Comparison of ENCODE assay signal across 18 cellular contexts in the genomic region with DNA sequence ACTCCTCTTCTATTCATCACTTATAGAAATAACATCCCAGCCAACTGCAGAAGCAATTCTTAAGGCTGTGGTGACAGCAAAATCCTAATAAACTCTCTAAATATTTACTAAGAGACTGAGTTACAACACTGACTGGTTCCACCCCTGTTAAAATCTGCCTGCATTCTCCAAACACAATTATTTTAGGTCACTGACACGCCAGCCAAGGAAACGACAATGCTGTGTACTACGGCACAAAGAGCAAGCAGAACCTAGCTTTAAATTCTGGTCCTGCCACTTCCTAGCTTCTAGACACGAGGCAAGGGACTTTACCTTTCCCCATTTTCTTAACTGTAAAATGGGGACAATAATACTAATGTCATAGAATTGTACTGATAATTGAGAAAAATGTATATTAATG. TPM values are rescaled to one million over a fixed set of nuclear protein-coding genes. Genes with fewer than 3 reads are reported as not detected.
DNase-seq lines count a peak whose midpoint lies in the region; ATAC-seq and TF ChIP-seq lines count a peak whose summit lies in the region.
"Had no signal": no experiment of that assay in that cellular context is flagged by ENCODE, and none has a peak within 500 bp of the region (broad histone marks: within the 10 kb centered on the region; RNA-seq: fewer than 3 reads in every experiment).

No MANE protein-coding gene starts in this region.

- no peak for ATAC-seq in gastrocnemius medialis

- H3K27me3 Mint-ChIP-seq in MCF 10A (ENCODE audit: insufficient read depth, unreplicated experiment), result peaks cover 13% of the 10 kb centered on the region
- peaks cover 6 to 15% (median 9%) of the 10 kb centered on the region in 3 donors for H3K27me3 Mint-ChIP-seq in immature natural killer cell (ENCODE audit: low read depth in 3 of 3)
- peaks cover 20% of the 10 kb centered on the region for H3K27me3 Mint-ChIP-seq in type B pancreatic cell

- POLR2A ChIA-PET in MCF 10A (lab: Yijun Ruan, JAX), result interaction anchor here (0.9 to 1.5 kb wide), 3 partner anchors 8 to 47 kb away, joined by 3 to 5 read pairs (median 4); no protein-coding TSS in a partner anchor

- H3K4me1 ChIP-seq in prostate gland (replicated peaks), result peaks cover 20% of the 10 kb centered on the region
- H3K4me1 ChIP-seq in gastrocnemius medialis, result peaks cover 58 to 63% of the 10 kb centered on the region in 2 donors

- TF ChIP-seq CTCF in MCF 10A (IDR thresholded peaks at IDR 0.05; ENCODE audit: unreplicated experiment) (no peak), prostate gland (IDR thresholded peaks at IDR 0.05) (no peak), type B pancreatic cell (conservative IDR thresholded peaks at IDR 0.05) (no peak), gastrocnemius medialis (IDR thresholded peaks at IDR 0.05 in 4 of 5, conservative IDR thresholded peaks at IDR 0.05 in 1 of 5) (no peak)

- H3K4me3 ChIP-seq in prostate gland, result no peak overlapping the region
- H3K4me3 ChIP-seq in gastrocnemius medialis, result no peak overlapping the region
- H3K4me3 ChIP-seq: BLaER1 treated with 17β-estradiol and CSF1 and Interleukin-3, amounts not matched to agents 10 nM and 100 nM had no signal

- CTCF ChIA-PET in MCF 10A (lab: Yijun Ruan, JAX), result interaction anchor here (0.6 to 1.0 kb wide), 4 partner anchors 92 to 269 kb away, joined by 3 to 4 read pairs (median 3); no protein-coding TSS in a partner anchor

- H3K27me3 ChIP-seq in prostate gland (replicated peaks; ENCODE audit: insufficient read depth), result no peaks in the 10 kb centered on the region
- no peaks in the 10 kb centered on the region for H3K27me3 ChIP-seq in gastrocnemius medialis
- H3K27me3 ChIP-seq: BLaER1 treated with 17β-estradiol and CSF1 and Interleukin-3, amounts not matched to agents 10 nM and 100 nM had no signal

- intact Hi-C loops in MCF 10A (cut with micrococcal nuclease), result loop anchor here (5.0 kb wide), 1 partner anchor 44 kb away; no protein-coding TSS in a partner anchor
- intact Hi-C loops in prostate gland (cut with DNase I), result loop anchor here (10.0 kb wide), 1 partner anchor 1093 kb away; the partner anchor contains the start of genes GEN1 and SMC6
- intact Hi-C loops in gastrocnemius medialis (cut with DNase I; ENCODE audit: low total_unique reads), result loop anchor here (5.0 kb wide), 1 partner anchor 34 kb away; no protein-coding TSS in a partner anchor

- H3K27ac Mint-ChIP-seq in MCF 10A (ENCODE audit: low read depth, unreplicated experiment) (no peak overlapping the region), immature natural killer cell (peak overlapping the region; percentile 73 to 94 (median 83)), type B pancreatic cell (peak overlapping the region; percentile 14)

- BruUV-seq in MCF 10A (replicated peaks; lab: Mats Ljungman, UMichigan), result no TSS peak

- H3K4me3 Mint-ChIP-seq in MCF 10A (ENCODE audit: unreplicated experiment), result no peak overlapping the region
- H3K4me3 Mint-ChIP-seq in immature natural killer cell, result peak overlapping the region; percentile 54 to 90 (median 89)
- H3K4me3 Mint-ChIP-seq in type B pancreatic cell, result no peak overlapping the region
- H3K4me3 Mint-ChIP-seq: CD8-positive, alpha-beta memory T cell had no signal

- no peaks in the 10 kb centered on the region for H3K36me3 Mint-ChIP-seq in MCF 10A (ENCODE audit: insufficient read depth, unreplicated experiment)
- peaks cover 3 to 10% (median 7%) of the 10 kb centered on the region in 3 donors for H3K36me3 Mint-ChIP-seq in immature natural killer cell
- peaks cover 3% of the 10 kb centered on the region for H3K36me3 Mint-ChIP-seq in type B pancreatic cell
- H3K36me3 Mint-ChIP-seq: CD8-positive, alpha-beta memory T cell had no signal

- DNase-seq in T47D (ENCODE audit: low read depth in 1 of 2, low spot score in 1 of 2) (peak; percentile 52 to 73), MCF 10A (ENCODE audit: unreplicated experiment) (no peak), immature natural killer cell (no peak), prostate gland (ENCODE audit: low spot score) (peak; percentile 89), type B pancreatic cell (ENCODE audit: extremely low spot score, unreplicated experiment) (no peak), germinal center (ENCODE audit: low spot score) (no peak), gastrocnemius medialis (no peak), HCEC 1CT (no peak)
- DNase-seq: 8988T; CD8-positive, alpha-beta memory T cell; DND-41; GDM1; Kasumi-1; NCI-H1105 treated with DMSO at 0.1 percent for 48 hours; NCI-H187; NCI-H524 treated with DMSO at 0.1 percent for 48 hours; SIG-M5 had no signal

- H3K4me1 Mint-ChIP-seq in MCF 10A (ENCODE audit: insufficient read depth, unreplicated experiment) (no peaks in the 10 kb centered on the region), immature natural killer cell (peaks cover 93 to 94% of the 10 kb centered on the region in 2 donors), type B pancreatic cell (ENCODE audit: unreplicated experiment) (peaks cover 17% of the 10 kb centered on the region)

- H3K9me3 Mint-ChIP-seq in MCF 10A (ENCODE audit: unreplicated experiment), result no peaks in the 10 kb centered on the region
- no peaks in the 10 kb centered on the region for H3K9me3 Mint-ChIP-seq in immature natural killer cell
- no peaks in the 10 kb centered on the region for H3K9me3 Mint-ChIP-seq in type B pancreatic cell
- H3K9me3 Mint-ChIP-seq: CD8-positive, alpha-beta memory T cell had no signal

- H3K9me3 ChIP-seq in prostate gland (no peaks in the 10 kb centered on the region), gastrocnemius medialis (no peaks in the 10 kb centered on the region)
- H3K9me3 ChIP-seq: BLaER1 treated with 17β-estradiol and CSF1 and Interleukin-3, amounts not matched to agents 10 nM and 100 nM had no signal

- 13% methylated on average over 4 of the region's 4 CpGs for WGBS in prostate gland

- in situ Hi-C loops in T47D (cut with HindIII; ENCODE audit: low pct_unique_long_range_greater_than_20kb, low sequenced_read_pairs), result no loop called here
- in situ Hi-C loops in gastrocnemius medialis (cut with MboI; ENCODE audit: low sequenced_read_pairs in 4 of 4), result no loop called here

- H3K27ac ChIP-seq in prostate gland, result peak overlapping the region; percentile 13 to 33
- no peak overlapping the region for H3K27ac ChIP-seq in gastrocnemius medialis
- H3K27ac ChIP-seq: BLaER1 treated with 17β-estradiol and CSF1 and Interleukin-3, amounts not matched to agents 10 nM and 100 nM had no signal

- TF ChIP-seq POLR2A in prostate gland (IDR thresholded peaks at IDR 0.05) (no peak), gastrocnemius medialis (IDR thresholded peaks at IDR 0.05) (no peak)

- H3K36me3 ChIP-seq in prostate gland (no peaks in the 10 kb centered on the region), gastrocnemius medialis (no peaks in the 10 kb centered on the region)

RNA-seq across cellular contexts. Expression of gene CYRIA, which starts 4.1 kb away (rescaled TPM):
- total RNA-seq in MCF 10A (2022) (0.35 and 1.2 TPM in 2 replicates), prostate gland (10 to 100 TPM in 1 of 2 donors, 1 to 10 TPM in 1; 6.5 to 10.3 TPM), type B pancreatic cell (ENCODE audit: low replicate concordance) (6.5 and 28.2 TPM in 2 replicates), gastrocnemius medialis (1 to 10 TPM; 3.3 to 8.0 (median 4.5) TPM)
- polyA plus RNA-seq in immature natural killer cell, result 10 to 100 TPM; 24.0 to 41.8 (median 25.3) TPM

Comparison
In these comparisons a context has a peak if more than half of its experiments do, and no peak if none do; other contexts are left out.
1. DNase-seq: peak in T47D (2 of 2) and prostate gland (single experiment); none in MCF 10A (single experiment), immature natural killer cell (0 of 3), type B pancreatic cell (single experiment), germinal center (single experiment), gastrocnemius medialis (0 of 2) and HCEC 1CT (single experiment).
2. H3K4me3 Mint-ChIP-seq: peak in immature natural killer cell (5 of 5); none in MCF 10A (single experiment) and type B pancreatic cell (single experiment).
3. H3K27ac ChIP-seq: peak in prostate gland (2 of 2); none in gastrocnemius medialis (0 of 4).